ENCODE assay signal across 10 cellular contexts in the genomic region with DNA sequence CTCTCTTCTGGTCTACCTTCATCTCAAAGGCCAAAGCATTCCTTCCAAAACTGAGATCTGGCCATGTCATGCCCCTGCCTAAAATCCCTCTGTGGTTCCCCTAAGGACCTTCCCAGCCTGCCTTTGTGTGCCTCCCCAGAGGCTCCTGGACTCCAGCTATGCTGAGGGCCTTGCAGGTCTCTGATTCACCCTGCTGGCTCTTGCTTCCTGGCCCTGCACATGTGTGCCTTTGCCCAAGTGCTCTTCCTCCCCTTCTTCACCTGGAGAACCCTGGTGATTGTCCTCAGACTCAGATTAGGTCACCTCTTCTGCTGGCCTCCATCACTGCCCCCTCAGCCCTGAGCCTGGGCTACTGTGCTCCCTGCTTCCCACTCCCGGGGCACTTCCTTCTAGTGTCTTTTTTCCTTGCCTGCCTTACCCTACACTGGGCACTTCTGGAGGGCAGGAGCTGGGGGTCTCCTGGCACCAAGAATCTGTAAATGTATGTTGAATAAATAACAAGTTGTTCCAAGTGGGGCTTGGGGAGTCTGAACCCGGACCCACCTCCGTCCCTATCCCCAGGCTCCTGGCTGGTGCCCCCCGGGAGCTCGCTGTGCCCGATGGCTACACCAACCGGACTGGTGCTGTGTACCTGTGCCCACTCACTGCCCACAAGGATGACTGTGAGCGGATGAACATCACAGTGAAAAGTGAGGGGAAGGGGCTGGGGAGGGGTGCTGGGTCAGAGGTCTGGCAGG. TPM values are rescaled to one million over a fixed set of nuclear protein-coding genes. Genes with fewer than 3 reads are reported as not detected.
DNase-seq lines count a peak whose midpoint lies in the region; ATAC-seq, FAIRE-seq and TF ChIP-seq lines count a peak whose summit lies in the region.
"Had no signal": no experiment of that assay in that cellular context is flagged by ENCODE, and none has a peak within 500 bp of the region (broad histone marks: within the 10 kb centered on the region; RNA-seq: fewer than 3 reads in every experiment).

No MANE protein-coding gene starts in this region.

- peaks cover 0 to 4% (median 0%) of the 10 kb centered on the region in 4 donors for H3K4me1 ChIP-seq in liver (ENCODE audit: control insufficient read depth in 4 of 4, insufficient read depth in 4 of 4, low read length in 3 of 4)
- H3K4me1 ChIP-seq in HepG2 (ENCODE audit: insufficient read depth, low read length): peaks cover 10% of the 10 kb centered on the region; the same call in 1 of the 2 replicates
- H3K4me1 ChIP-seq in endodermal cell (ENCODE audit: control insufficient read depth, insufficient read depth, low read length): peaks cover 3% of the 10 kb centered on the region
- peaks cover 78% of the 10 kb centered on the region for H3K4me1 ChIP-seq in osteoblast (ENCODE audit: insufficient read depth, low read length)

- WGBS in liver: 88% methylated on average over 8 of the region's 8 CpGs
- WGBS in HepG2 (ENCODE audit: low lambda C conversion rate): 48% methylated on average over 8 of the region's 8 CpGs
- 86 to 96% methylated on average over 2 to 8 of the region's 8 CpGs for WGBS in endodermal cell (ENCODE audit: insufficient coverage in 1 of 2, insufficient read length in 1 of 2), 2 experiments

- H2AFZ ChIP-seq in HepG2 (ENCODE audit: low read length) (no peak overlapping the region), osteoblast (ENCODE audit: low read length) (no peak overlapping the region)
- H2AFZ ChIP-seq: parathyroid adenoma had no signal

- TF ChIP-seq EP300 in HepG2 (IDR thresholded peaks at IDR 0.05; ENCODE audit: low read depth in 2 of 2, low read length in 2 of 2) (no peak), HepG2 (CRISPR knock-in tag; IDR thresholded peaks at IDR 0.05; ENCODE audit: borderline replicate concordance) (no peak)

- H3K27ac ChIP-seq in liver (ENCODE audit: low read depth in 1 of 2, low read length in 2 of 2): peak overlapping the region; percentile 44 to 50
- H3K27ac ChIP-seq in HepG2 (ENCODE audit: extremely low read length, insufficient read depth, low read length): no peak overlapping the region
- H3K27ac ChIP-seq in endodermal cell (ENCODE audit: low read depth, low read length): no peak overlapping the region
- H3K27ac ChIP-seq in osteoblast (ENCODE audit: low read depth, low read length): peak overlapping the region; percentile 95
- H3K27ac ChIP-seq: parathyroid adenoma had no signal

- no peak for DNase-seq in HepG2 (ENCODE audit: low spot score)
- DNase-seq in endodermal cell: peak; percentile 39
- DNase-seq in osteoblast (ENCODE audit: insufficient read length, low spot score, missing footprints): peak; percentile 92
- no peak for DNase-seq in pons (ENCODE audit: low spot score)
- DNase-seq in NCI-H2081 treated with DMSO at 0.1 percent for 48 hours (lab: John Stamatoyannopoulos, UW): no peak
- no peak for DNase-seq in GM03348 (ENCODE audit: low spot score)
- no peak for DNase-seq in activated T-cell treated with anti-CD3 and anti-CD28 coated beads, Interleukin-2, amount 50 U/mL, for 48 hours

- H3K27me3 Mint-ChIP-seq in endodermal cell (ENCODE audit: insufficient read depth): peaks cover 56% of the 10 kb centered on the region
- H3K27me3 Mint-ChIP-seq: IgD-negative memory B cell had no signal

- H3K27ac Mint-ChIP-seq in endodermal cell: no peak overlapping the region
- H3K27ac Mint-ChIP-seq: IgD-negative memory B cell had no signal

- H3K27me3 ChIP-seq in liver (ENCODE audit: control insufficient read depth in 4 of 4, insufficient read depth in 4 of 4, low read length in 3 of 4): no peaks in the 10 kb centered on the region
- peaks cover 9 to 57% of the 10 kb centered on the region in 2 experiments for H3K27me3 ChIP-seq in HepG2 (ENCODE audit: control insufficient read depth in 1 of 2, insufficient read depth in 2 of 2, low read length in 2 of 2)
- H3K27me3 ChIP-seq in endodermal cell (ENCODE audit: control insufficient read depth, insufficient read depth, low read length, poor library complexity, severe bottlenecking): peaks cover 27% of the 10 kb centered on the region
- no peaks in the 10 kb centered on the region for H3K27me3 ChIP-seq in osteoblast (ENCODE audit: insufficient read depth, low read length)

- no peak for TF ChIP-seq RAD21 in liver (IDR thresholded peaks at IDR 0.05)
- no peak for TF ChIP-seq RAD21 in HepG2 (CRISPR knock-in tag; IDR thresholded peaks at IDR 0.05)

- intact Hi-C loops in HepG2 (cut with micrococcal nuclease; ENCODE audit: unreplicated experiment): no loop called here

- H4K20me1 ChIP-seq in HepG2 (ENCODE audit: insufficient read depth, low read length): no peaks in the 10 kb centered on the region
- H4K20me1 ChIP-seq in osteoblast (ENCODE audit: insufficient read depth, low read length): no peaks in the 10 kb centered on the region

- peaks cover 9% of the 10 kb centered on the region for H3K4me1 Mint-ChIP-seq in endodermal cell

- TF ChIP-seq CTCF in liver (IDR thresholded peaks at IDR 0.05; ENCODE audit: low read depth, low read length, missing input control) (no peak), HepG2 (CRISPR knock-in tag; IDR thresholded peaks at IDR 0.05) (no peak), endodermal cell (conservative IDR thresholded peaks at IDR 0.05) (no peak), osteoblast (IDR thresholded peaks at IDR 0.05; ENCODE audit: extremely low read depth, low read depth, low read length) (no peak)

- FAIRE-seq in HepG2 (lab: Jason Lieb, UNC): no peak

- H3K4me2 ChIP-seq in HepG2 (ENCODE audit: low read depth, low read length) (no peak overlapping the region), osteoblast (ENCODE audit: insufficient read depth, low read length) (peak overlapping the region; percentile 55)

- H3K36me3 ChIP-seq in liver (ENCODE audit: control insufficient read depth in 4 of 4, insufficient read depth in 3 of 4, low read depth in 1 of 4, low read length in 3 of 4) (no peaks in the 10 kb centered on the region), HepG2 (replicated peaks in 1 of 2; ENCODE audit: control insufficient read depth in 1 of 2, insufficient read depth in 2 of 2, low read length in 2 of 2) (no peaks in the 10 kb centered on the region), endodermal cell (ENCODE audit: control insufficient read depth, insufficient read depth, low read length) (peaks cover 6% of the 10 kb centered on the region), osteoblast (ENCODE audit: insufficient read depth, low read length) (peaks cover 33% of the 10 kb centered on the region)

- CTCF ChIA-PET in HepG2 (lab: Yijun Ruan, JAX; ENCODE audit: low intra/inter-chr PET ratio, low total read pairs): no interaction called here

- peaks cover 3% of the 10 kb centered on the region for H3K36me3 Mint-ChIP-seq in endodermal cell (ENCODE audit: low read depth)

- POLR2A ChIA-PET in HepG2 (lab: Yijun Ruan, JAX): no interaction called here

- H3K4me3 ChIP-seq in liver (ENCODE audit: low read depth in 1 of 3, low read length in 3 of 3): no peak overlapping the region
- no peak overlapping the region for H3K4me3 ChIP-seq in HepG2 (replicated peaks in 1 of 3; ENCODE audit: insufficient read depth in 1 of 3, low read depth in 2 of 3, low read length in 3 of 3)
- H3K4me3 ChIP-seq in endodermal cell (ENCODE audit: low read length): no peak overlapping the region
- H3K4me3 ChIP-seq in osteoblast (ENCODE audit: insufficient read depth, low read length): no peak overlapping the region

- H3K79me2 ChIP-seq in HepG2 (ENCODE audit: insufficient read depth, low read length) (no peaks in the 10 kb centered on the region), osteoblast (ENCODE audit: insufficient read depth, low read length) (peaks cover 81% of the 10 kb centered on the region)

- H3K9ac ChIP-seq in liver (ENCODE audit: low read depth in 1 of 2, low read length in 2 of 2) (no peak overlapping the region), HepG2 (ENCODE audit: insufficient read depth, low read depth, low read length) (no peak overlapping the region), endodermal cell (ENCODE audit: extremely low read depth, low read length, poor library complexity, severe bottlenecking) (no peak overlapping the region)
- H3K9ac ChIP-seq: parathyroid adenoma had no signal

- no TSS peak for BruUV-seq in HepG2 (replicated peaks; lab: Mats Ljungman, UMichigan)

- in situ Hi-C loops in HepG2 (cut with HindIII; ENCODE audit: extremely low pct_ligation_motif_present, low pct_unique_long_range_greater_than_20kb): no loop called here

- H3K4me3 Mint-ChIP-seq in endodermal cell: no peak overlapping the region

- no peaks in the 10 kb centered on the region for H3K9me3 Mint-ChIP-seq in endodermal cell
- H3K9me3 Mint-ChIP-seq: IgD-negative memory B cell had no signal

- no peak for ATAC-seq in HepG2

- H3K9me3 ChIP-seq in liver (ENCODE audit: control insufficient read depth in 4 of 4, low read length in 3 of 4) (no peaks in the 10 kb centered on the region), HepG2 (ENCODE audit: low read length) (no peaks in the 10 kb centered on the region), endodermal cell (ENCODE audit: control insufficient read depth, low read length) (no peaks in the 10 kb centered on the region), osteoblast (ENCODE audit: low read depth, low read length) (no peaks in the 10 kb centered on the region)

- no peak for TF ChIP-seq POLR2A in HepG2 (IDR thresholded peaks at IDR 0.05; ENCODE audit: insufficient read depth in 1 of 2, low read depth in 2 of 2, low read length in 2 of 2)

RNA-seq across cellular contexts. Expression of gene ITGA3, which starts 7.8 kb away (rescaled TPM):
- total RNA-seq in liver: 1 to 10 TPM in 1 of 2 donors, under 1 TPM in 1; 0.79 to 4.4 TPM
- polyA plus RNA-seq in liver: 1 to 10 TPM; 1.1 to 1.8 TPM
- total RNA-seq in HepG2 (2016; rRNA removed; fragmentation: Illumina TruSeq; extraction: Trizol): 0.69 and 0.77 TPM in 2 replicates
- 1.5 and 1.9 TPM in 2 replicates for total RNA-seq in HepG2 (2016; cell fraction: cytosol; rRNA removed; fragmentation: Illumina TruSeq; extraction: Trizol; ENCODE audit: low read depth)
- total RNA-seq in HepG2 (2016; cell fraction: insoluble cytoplasmic fraction; rRNA removed; fragmentation: Illumina TruSeq; extraction: Trizol): 0.48 and 1.1 TPM in 2 replicates
- 0.28 and 0.62 TPM in 2 replicates for total RNA-seq in HepG2 (2016; cell fraction: membrane; rRNA removed; fragmentation: Illumina TruSeq; extraction: Trizol)
- total RNA-seq in HepG2 (2016; cell fraction: nucleus; rRNA removed; fragmentation: Illumina TruSeq; extraction: Trizol): 1.3 and 1.8 TPM in 2 replicates
- polyA plus RNA-seq in HepG2 (2011; rRNA removed): 0.48 and 0.59 TPM in 2 replicates
- polyA plus RNA-seq in HepG2 (2011; cell fraction: cytosol; rRNA removed): 0.33 and 0.78 TPM in 2 replicates
- 2.6 and 3.3 TPM in 2 replicates for polyA plus RNA-seq in HepG2 (2011; cell fraction: nucleus; rRNA removed)
- polyA plus RNA-seq in HepG2 (2012): 0.27 and 0.32 TPM in 2 replicates
- polyA plus RNA-seq in HepG2 (2016; cell fraction: cytosol; fragmentation: Illumina TruSeq; extraction: Trizol; ENCODE audit: low read depth): 0.51 and 0.57 TPM in 2 replicates
- polyA plus RNA-seq in HepG2 (2016; cell fraction: insoluble cytoplasmic fraction; fragmentation: Illumina TruSeq; extraction: Trizol; ENCODE audit: low read depth): 0.52 and 0.82 TPM in 2 replicates
- polyA plus RNA-seq in HepG2 (2016; cell fraction: membrane; fragmentation: Illumina TruSeq; extraction: Trizol; ENCODE audit: low read depth): 0.30 and 0.48 TPM in 2 replicates
- polyA plus RNA-seq in HepG2 (2016; cell fraction: nucleus; fragmentation: Illumina TruSeq; extraction: Trizol; ENCODE audit: insufficient read depth, low read depth): 1.3 and 2.2 TPM in 2 replicates
- polyA minus RNA-seq in HepG2 (2011; rRNA and poly(A)+ RNA removed; ENCODE audit: low replicate concordance): 1.4 and 198 TPM in 2 replicates
- polyA minus RNA-seq in HepG2 (2011; cell fraction: cytosol; rRNA and poly(A)+ RNA removed): 2.9 and 6.2 TPM in 2 replicates
- 1.1 and 2.8 TPM in 2 replicates for polyA minus RNA-seq in HepG2 (2011; cell fraction: nucleus; rRNA and poly(A)+ RNA removed)
- total RNA-seq in endodermal cell: 10 to 100 TPM; 16.6 to 21.7 TPM
- 12.1 TPM for polyA plus RNA-seq in endodermal cell (2013, experiment 1 of 2)
- polyA plus RNA-seq in endodermal cell (2013, experiment 2 of 2): 14.6 TPM
- 73.4 and 81.4 TPM in 2 replicates for total RNA-seq in osteoblast

RNA-seq across cellular contexts. Expression of gene PDK2, which starts 31.5 kb away (rescaled TPM):
- 10 to 100 TPM in 1 of 2 donors, 1 to 10 TPM in 1; 8.6 to 24.5 TPM for total RNA-seq in liver
- 10 to 100 TPM; 32.4 to 36.6 TPM for polyA plus RNA-seq in liver
- 18.5 and 19.2 TPM in 2 replicates for total RNA-seq in HepG2 (2016; rRNA removed; fragmentation: Illumina TruSeq; extraction: Trizol)
- 6.4 and 13.9 TPM in 2 replicates for total RNA-seq in HepG2 (2016; cell fraction: cytosol; rRNA removed; fragmentation: Illumina TruSeq; extraction: Trizol; ENCODE audit: low read depth)
- total RNA-seq in HepG2 (2016; cell fraction: insoluble cytoplasmic fraction; rRNA removed; fragmentation: Illumina TruSeq; extraction: Trizol): 16.2 and 19.8 TPM in 2 replicates
- total RNA-seq in HepG2 (2016; cell fraction: membrane; rRNA removed; fragmentation: Illumina TruSeq; extraction: Trizol): 10.9 and 11.9 TPM in 2 replicates
- 10.9 and 12.5 TPM in 2 replicates for total RNA-seq in HepG2 (2016; cell fraction: nucleus; rRNA removed; fragmentation: Illumina TruSeq; extraction: Trizol)
- 59.7 and 66.6 TPM in 2 replicates for polyA plus RNA-seq in HepG2 (2011; rRNA removed)
- 33.2 and 46.3 TPM in 2 replicates for polyA plus RNA-seq in HepG2 (2011; cell fraction: cytosol; rRNA removed)
- polyA plus RNA-seq in HepG2 (2011; cell fraction: nucleus; rRNA removed): 86.5 and 102 TPM in 2 replicates
- polyA plus RNA-seq in HepG2 (2012): 17.2 and 27.4 TPM in 2 replicates
- polyA plus RNA-seq in HepG2 (2016; cell fraction: cytosol; fragmentation: Illumina TruSeq; extraction: Trizol; ENCODE audit: low read depth): 9.3 and 10.8 TPM in 2 replicates
- 22.3 and 32.8 TPM in 2 replicates for polyA plus RNA-seq in HepG2 (2016; cell fraction: insoluble cytoplasmic fraction; fragmentation: Illumina TruSeq; extraction: Trizol; ENCODE audit: low read depth)
- 12.0 and 14.3 TPM in 2 replicates for polyA plus RNA-seq in HepG2 (2016; cell fraction: membrane; fragmentation: Illumina TruSeq; extraction: Trizol; ENCODE audit: low read depth)
- 21.9 and 24.6 TPM in 2 replicates for polyA plus RNA-seq in HepG2 (2016; cell fraction: nucleus; fragmentation: Illumina TruSeq; extraction: Trizol; ENCODE audit: insufficient read depth, low read depth)
- 111 and 113 TPM in 2 replicates for polyA minus RNA-seq in HepG2 (2011; rRNA and poly(A)+ RNA removed; ENCODE audit: low replicate concordance)
- 22.7 and 28.5 TPM in 2 replicates for polyA minus RNA-seq in HepG2 (2011; cell fraction: cytosol; rRNA and poly(A)+ RNA removed)
- 44.5 and 48.7 TPM in 2 replicates for polyA minus RNA-seq in HepG2 (2011; cell fraction: nucleus; rRNA and poly(A)+ RNA removed)
- total RNA-seq in endodermal cell: 10 to 100 TPM; 23.0 to 24.2 TPM
- 24.0 TPM for polyA plus RNA-seq in endodermal cell (2013, experiment 1 of 2)
- polyA plus RNA-seq in endodermal cell (2013, experiment 2 of 2): 20.7 TPM
- 43.4 and 54.8 TPM in 2 replicates for total RNA-seq in osteoblast

Comparison
In these comparisons a context has a peak if more than half of its experiments do, and no peak if none do; other contexts are left out.
1. H3K27ac ChIP-seq: peak in liver (2 of 2) and osteoblast (single experiment); none in HepG2 (single experiment) and endodermal cell (single experiment).
2. DNase-seq: peak in endodermal cell (single experiment) and osteoblast (single experiment); none in HepG2 (single experiment), pons (single experiment), NCI-H2081 treated with DMSO at 0.1 percent for 48 hours (single experiment), GM03348 (single experiment) and activated T-cell treated with anti-CD3 and anti-CD28 coated beads, Interleukin-2, amount 50 U/mL, for 48 hours (0 of 2).